ENCODE assay signal across 3 cellular contexts in the genomic region with DNA sequence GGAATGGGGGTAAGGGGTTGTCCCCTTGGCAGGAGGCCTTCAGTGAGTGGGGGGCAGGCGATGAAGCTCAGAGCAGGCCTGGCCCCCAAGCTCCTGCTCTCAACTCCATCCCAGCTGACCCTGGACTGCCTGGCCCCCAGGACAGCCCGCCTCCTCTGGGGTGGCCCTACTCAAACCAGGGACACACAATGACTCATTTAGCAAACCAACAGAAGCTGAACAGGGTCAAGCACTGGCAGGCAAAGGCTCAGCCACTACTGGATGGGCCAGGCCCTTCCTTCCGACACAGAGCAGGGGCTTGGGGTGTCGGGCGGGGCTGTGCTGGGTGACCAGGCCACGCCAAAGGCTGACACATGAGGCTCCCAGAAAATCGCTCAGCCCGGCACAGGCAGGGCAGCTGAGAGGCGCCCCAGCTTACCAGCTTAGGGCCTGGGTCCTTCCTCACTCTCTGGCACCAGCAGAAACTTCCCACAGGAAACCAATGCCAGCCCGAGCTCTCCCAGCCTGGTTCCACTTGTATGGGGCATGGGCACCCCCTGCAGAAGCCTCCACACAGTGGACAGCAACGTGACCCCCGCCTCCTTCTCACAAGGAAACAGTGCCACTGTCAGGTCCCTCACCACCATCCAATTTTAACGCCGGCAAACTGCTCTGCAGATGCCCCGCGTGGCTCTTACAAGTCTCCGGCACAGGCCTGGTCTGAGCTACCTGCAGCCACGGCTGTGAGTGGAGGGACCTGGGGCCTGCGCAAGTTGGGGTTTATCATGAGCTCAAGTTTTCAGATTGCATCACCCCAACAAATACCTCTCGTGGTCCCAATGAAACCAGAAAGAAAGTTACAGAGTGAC.
TF ChIP-seq lines count a peak whose summit lies in the region.

No MANE protein-coding gene starts in this region.

TF ChIP-seq in IMR-90, 13 proteins besides CTCF, POLR2A, EP300 and RAD21:
- TF ChIP-seq CHD1 (IDR thresholded peaks at IDR 0.05; ENCODE audit: low read depth, low read length) (no peak), CEBPB (IDR thresholded peaks at IDR 0.05; ENCODE audit: low read depth, low read length) (peak; percentile 14; the same call in 1 of the 2 replicates)
TF ChIP-seq in IMR-90: peak in this region for 1.

TF ChIP-seq in K562, 482 proteins besides CTCF, POLR2A, EP300 and RAD21:
- 0 out of 2 replicates have a peak, but pooled peaks have one; percentile 12 for TF ChIP-seq CEBPB (tag; IDR thresholded peaks at IDR 0.05)
- TF ChIP-seq, protein P1, sequence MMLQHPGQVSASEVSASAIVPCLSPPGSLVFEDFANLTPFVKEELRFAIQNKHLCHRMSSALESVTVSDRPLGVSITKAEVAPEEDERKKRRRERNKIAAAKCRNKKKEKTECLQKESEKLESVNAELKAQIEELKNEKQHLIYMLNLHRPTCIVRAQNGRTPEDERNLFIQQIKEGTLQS (IDR thresholded peaks at IDR 0.05): 0 out of 2 replicates have a peak, but pooled peaks have one; percentile 16
- TF ChIP-seq, protein P1 (CRISPR knock-in tag; conservative IDR thresholded peaks at IDR 0.05): no peak
- no peak for TF ChIP-seq KLF10 (CRISPR knock-in tag; IDR thresholded peaks at IDR 0.05)

TF ChIP-seq in HepG2, 621 proteins besides CTCF, POLR2A, EP300 and RAD21:
- TF ChIP-seq, protein P2, sequence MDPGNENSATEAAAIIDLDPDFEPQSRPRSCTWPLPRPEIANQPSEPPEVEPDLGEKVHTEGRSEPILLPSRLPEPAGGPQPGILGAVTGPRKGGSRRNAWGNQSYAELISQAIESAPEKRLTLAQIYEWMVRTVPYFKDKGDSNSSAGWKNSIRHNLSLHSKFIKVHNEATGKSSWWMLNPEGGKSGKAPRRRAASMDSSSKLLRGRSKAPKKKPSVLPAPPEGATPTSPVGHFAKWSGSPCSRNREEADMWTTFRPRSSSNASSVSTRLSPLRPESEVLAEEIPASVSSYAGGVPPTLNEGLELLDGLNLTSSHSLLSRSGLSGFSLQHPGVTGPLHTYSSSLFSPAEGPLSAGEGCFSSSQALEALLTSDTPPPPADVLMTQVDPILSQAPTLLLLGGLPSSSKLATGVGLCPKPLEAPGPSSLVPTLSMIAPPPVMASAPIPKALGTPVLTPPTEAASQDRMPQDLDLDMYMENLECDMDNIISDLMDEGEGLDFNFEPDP (CRISPR knock-in tag; conservative IDR thresholded peaks at IDR 0.05): no peak
- TF ChIP-seq, protein P3, sequence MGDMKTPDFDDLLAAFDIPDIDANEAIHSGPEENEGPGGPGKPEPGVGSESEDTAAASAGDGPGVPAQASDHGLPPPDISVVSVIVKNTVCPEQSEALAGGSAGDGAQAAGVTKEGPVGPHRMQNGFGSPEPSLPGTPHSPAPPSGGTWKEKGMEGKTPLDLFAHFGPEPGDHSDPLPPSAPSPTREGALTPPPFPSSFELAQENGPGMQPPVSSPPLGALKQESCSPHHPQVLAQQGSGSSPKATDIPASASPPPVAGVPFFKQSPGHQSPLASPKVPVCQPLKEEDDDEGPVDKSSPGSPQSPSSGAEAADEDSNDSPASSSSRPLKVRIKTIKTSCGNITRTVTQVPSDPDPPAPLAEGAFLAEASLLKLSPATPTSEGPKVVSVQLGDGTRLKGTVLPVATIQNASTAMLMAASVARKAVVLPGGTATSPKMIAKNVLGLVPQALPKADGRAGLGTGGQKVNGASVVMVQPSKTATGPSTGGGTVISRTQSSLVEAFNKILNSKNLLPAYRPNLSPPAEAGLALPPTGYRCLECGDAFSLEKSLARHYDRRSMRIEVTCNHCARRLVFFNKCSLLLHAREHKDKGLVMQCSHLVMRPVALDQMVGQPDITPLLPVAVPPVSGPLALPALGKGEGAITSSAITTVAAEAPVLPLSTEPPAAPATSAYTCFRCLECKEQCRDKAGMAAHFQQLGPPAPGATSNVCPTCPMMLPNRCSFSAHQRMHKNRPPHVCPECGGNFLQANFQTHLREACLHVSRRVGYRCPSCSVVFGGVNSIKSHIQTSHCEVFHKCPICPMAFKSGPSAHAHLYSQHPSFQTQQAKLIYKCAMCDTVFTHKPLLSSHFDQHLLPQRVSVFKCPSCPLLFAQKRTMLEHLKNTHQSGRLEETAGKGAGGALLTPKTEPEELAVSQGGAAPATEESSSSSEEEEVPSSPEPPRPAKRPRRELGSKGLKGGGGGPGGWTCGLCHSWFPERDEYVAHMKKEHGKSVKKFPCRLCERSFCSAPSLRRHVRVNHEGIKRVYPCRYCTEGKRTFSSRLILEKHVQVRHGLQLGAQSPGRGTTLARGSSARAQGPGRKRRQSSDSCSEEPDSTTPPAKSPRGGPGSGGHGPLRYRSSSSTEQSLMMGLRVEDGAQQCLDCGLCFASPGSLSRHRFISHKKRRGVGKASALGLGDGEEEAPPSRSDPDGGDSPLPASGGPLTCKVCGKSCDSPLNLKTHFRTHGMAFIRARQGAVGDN (CRISPR knock-in tag; IDR thresholded peaks at IDR 0.05): peak; percentile 9; the same call in 1 of the 2 replicates
- peak; percentile 64 for TF ChIP-seq FOSL2 (CRISPR knock-in tag; IDR thresholded peaks at IDR 0.05)
